ENCODE assay signal across 9 cellular contexts in genomic region chr1:43932786-43933385, GRCh38. TPM values are rescaled to one million over a fixed set of nuclear protein-coding genes. Genes with fewer than 3 reads are reported as not detected.
DNase-seq lines count a peak whose midpoint lies in the region; ATAC-seq and TF ChIP-seq lines count a peak whose summit lies in the region.
"Had no signal": no experiment of that assay in that cellular context is flagged by ENCODE, and none has a peak within 500 bp of the region (broad histone marks: within the 10 kb centered on the region; RNA-seq: fewer than 3 reads in every experiment).

No MANE protein-coding gene starts in this region.

- H3K23ac ChIP-seq in neuronal stem cell (ENCODE audit: low read depth, low read length, poor library complexity): peak overlapping the region; percentile 58

- POLR2A ChIA-PET in CD4-positive, alpha-beta T cell (lab: Charles Lee): no interaction called here

- intact Hi-C loops in Calu3 (cut with micrococcal nuclease; ENCODE audit: unreplicated experiment): loop anchor here (5.0 kb wide), 1 partner anchor 81 kb away; no protein-coding TSS in a partner anchor
- intact Hi-C loops in dorsolateral prefrontal cortex (cut with DNase I): loop anchor here (5.0 to 10.0 kb wide), 4 partner anchors 114 to 708 kb away; partner anchors contain the start of gene KDM4A (in 2 of the 2)
- intact Hi-C loops in CD4-positive, alpha-beta T cell (cut with DNase I, micrococcal nuclease): loop anchor here in 1 of 2 experiments (5.0 to 10.0 kb wide), 2 partner anchors 114 to 708 kb away; no protein-coding TSS in a partner anchor

- no peaks in the 10 kb centered on the region for H3K27me3 Mint-ChIP-seq in Calu3 (ENCODE audit: unreplicated experiment)
- H3K27me3 Mint-ChIP-seq in CD4-positive, alpha-beta T cell: peaks cover 36% of the 10 kb centered on the region

- H2BK15ac ChIP-seq in neuronal stem cell (ENCODE audit: low read length): peak overlapping the region; percentile 80

- H3K14ac ChIP-seq in neuronal stem cell (ENCODE audit: low read length): peak overlapping the region; percentile 40

- H3K4me3 Mint-ChIP-seq in Calu3 (ENCODE audit: low read depth, unreplicated experiment): peak overlapping the region; percentile 66
- no peak overlapping the region for H3K4me3 Mint-ChIP-seq in CD4-positive, alpha-beta T cell

- H4K91ac ChIP-seq in neuronal stem cell (ENCODE audit: low read depth, low read length, poor library complexity): no peak overlapping the region

- H3K9ac ChIP-seq in neuronal stem cell (ENCODE audit: low read depth, low read length, poor library complexity): peak overlapping the region; percentile 79

- no peak overlapping the region for H3K27ac Mint-ChIP-seq in Calu3 (ENCODE audit: unreplicated experiment)
- no peak overlapping the region for H3K27ac Mint-ChIP-seq in CD4-positive, alpha-beta T cell

- no peak overlapping the region for H3K4ac ChIP-seq in neuronal stem cell (ENCODE audit: low read length)

- H3K27me3 ChIP-seq in dorsolateral prefrontal cortex: peaks cover 0 to 9% (median 0%) of the 10 kb centered on the region in 45 donors
- peaks cover 4 to 22% (median 14%) of the 10 kb centered on the region in 3 experiments for H3K27me3 ChIP-seq in neuronal stem cell (ENCODE audit: control insufficient read depth in 3 of 3, insufficient read depth in 3 of 3, low read depth in 1 of 3, low read length in 3 of 3)
- peaks cover 41% of the 10 kb centered on the region for H3K27me3 ChIP-seq in CD4-positive, alpha-beta T cell (ENCODE audit: control insufficient read depth, insufficient read depth, low read length)

- peaks cover 2% of the 10 kb centered on the region for H3K9me3 Mint-ChIP-seq in Calu3 (ENCODE audit: low read depth, unreplicated experiment)
- no peaks in the 10 kb centered on the region for H3K9me3 Mint-ChIP-seq in CD4-positive, alpha-beta T cell

- H2AFZ ChIP-seq in neuronal stem cell (ENCODE audit: low read length): no peak overlapping the region

- peak overlapping the region; percentile 59 for H2BK5ac ChIP-seq in neuronal stem cell (ENCODE audit: low read length)

- no peak for ATAC-seq in CD4-positive, alpha-beta T cell (ENCODE audit: poor library complexity)

- peak overlapping the region; percentile 86 for H2AK5ac ChIP-seq in neuronal stem cell (ENCODE audit: low read depth, low read length)

- peak overlapping the region; percentile 80 for H3K4me2 ChIP-seq in neuronal stem cell (ENCODE audit: insufficient read depth, low read length, poor library complexity, severe bottlenecking)

- peaks cover 8 to 23% of the 10 kb centered on the region in 2 donors for H3K4me1 ChIP-seq in neuronal stem cell (ENCODE audit: control insufficient read depth in 2 of 2, insufficient read depth in 1 of 2, low read depth in 1 of 2, low read length in 2 of 2)

- peaks cover 1% of the 10 kb centered on the region for H3K79me1 ChIP-seq in neuronal stem cell (ENCODE audit: low read depth, low read length)

- H3K36me3 ChIP-seq in neuronal stem cell (replicated peaks in 1 of 2; ENCODE audit: control insufficient read depth in 2 of 2, insufficient read depth in 2 of 2, low read length in 2 of 2): peaks cover 0 to 8% of the 10 kb centered on the region in 2 donors

- H3K27ac ChIP-seq in dorsolateral prefrontal cortex (peak overlapping the region in 1 of 59 donors; percentile 23), neuronal stem cell (replicated peaks; ENCODE audit: low read length) (no peak overlapping the region)
- H3K27ac ChIP-seq in CD4-positive, alpha-beta T cell (ENCODE audit: low read depth, low read length): no peak overlapping the region

- peak overlapping the region; percentile 56 for H2BK120ac ChIP-seq in neuronal stem cell (ENCODE audit: low read depth, low read length)

- DNase-seq in Calu3 (no peak), NCI-H146 treated with DMSO at 0.1 percent for 48 hours (lab: John Stamatoyannopoulos, UW; ENCODE audit: unreplicated experiment) (peak; percentile 33), dorsolateral prefrontal cortex (no peak), neuronal stem cell (ENCODE audit: low spot score) (no peak), hypothalamus (lab: John Stamatoyannopoulos, UW) (no peak), COLO668 (lab: John Stamatoyannopoulos, UW; ENCODE audit: unreplicated experiment) (no peak), Kasumi-1 (lab: John Stamatoyannopoulos, UW) (no peak)
- no peak for DNase-seq in CD4-positive, alpha-beta T cell

- H3K9me3 ChIP-seq in neuronal stem cell (replicated peaks in 1 of 2; ENCODE audit: control insufficient read depth in 2 of 2, insufficient read depth in 1 of 2, low read depth in 1 of 2, low read length in 2 of 2): no peaks in the 10 kb centered on the region
- H3K9me3 ChIP-seq in CD4-positive, alpha-beta T cell (ENCODE audit: control insufficient read depth, low read length): no peaks in the 10 kb centered on the region

- peaks cover 6% of the 10 kb centered on the region for H3K4me1 Mint-ChIP-seq in Calu3 (ENCODE audit: low read depth, unreplicated experiment)
- peaks cover 15% of the 10 kb centered on the region for H3K4me1 Mint-ChIP-seq in CD4-positive, alpha-beta T cell (ENCODE audit: low read depth)

- BruUV-seq in Calu3 (replicated peaks; lab: Mats Ljungman, UMichigan): TSS peak; percentile 23

- H3K36me3 Mint-ChIP-seq in Calu3 (ENCODE audit: insufficient read depth, unreplicated experiment): peaks cover 19% of the 10 kb centered on the region
- no peaks in the 10 kb centered on the region for H3K36me3 Mint-ChIP-seq in CD4-positive, alpha-beta T cell (ENCODE audit: low read depth)

- peak overlapping the region; percentile 25 for H4K8ac ChIP-seq in neuronal stem cell (ENCODE audit: low read depth, low read length)

- H3K4me3 ChIP-seq in dorsolateral prefrontal cortex (peak overlapping the region in 36 of 59 donors; percentile 2 to 54 (median 30)), neuronal stem cell (ENCODE audit: low read length in 2 of 2) (peak overlapping the region in 1 of 2 donors; percentile 81)

- peak overlapping the region; percentile 92 for H3K18ac ChIP-seq in neuronal stem cell (ENCODE audit: low read length)

- CTCF ChIA-PET in Calu3 (lab: Charles Lee): interaction anchor here (1.5 to 5.0 kb wide), 2 partner anchors 150 to 168 kb away, joined by 5 to 193 read pairs; no protein-coding TSS in a partner anchor
- CTCF ChIA-PET in CD4-positive, alpha-beta T cell (lab: Charles Lee): interaction anchor here (3.3 kb wide), 1 partner anchor 169 kb away, joined by 20 read pairs; no protein-coding TSS in a partner anchor

- no CpG with 5 or more reads among the region's 8 CpGs for WGBS in neuronal stem cell (ENCODE audit: extremely low coverage in 2 of 2, insufficient read length in 2 of 2, insufficient replicate concordance in 1 of 2), 2 donors

- TF ChIP-seq CTCF in Calu3 (IDR thresholded peaks at IDR 0.05; ENCODE audit: unreplicated experiment) (no peak), dorsolateral prefrontal cortex (IDR thresholded peaks at IDR 0.05 in 54 of 56, conservative IDR thresholded peaks at IDR 0.05 in 2 of 56; ENCODE audit: low read depth in 1 of 56, partially characterized antibody in 56 of 56) (no peak)
- TF ChIP-seq CTCF in CD4-positive, alpha-beta T cell (IDR thresholded peaks at IDR 0.05): no peak

- peak overlapping the region; percentile 82 for H2BK12ac ChIP-seq in neuronal stem cell (ENCODE audit: low read length)

RNA-seq across cellular contexts. Expression of gene ARTN, which starts 0.7 kb away (rescaled TPM):
- 0.39 and 1.4 TPM in 2 replicates for total RNA-seq in Calu3 (2022)
- total RNA-seq in dorsolateral prefrontal cortex: 1 to 10 TPM in 86 of 120 experiments, under 1 TPM in 30, not detected in 4; 0.28 to 6.5 (median 1.4) TPM
- polyA plus RNA-seq in neuronal stem cell (2013, experiment 1 of 2): 2.7 TPM
- 2.4 TPM for polyA plus RNA-seq in neuronal stem cell (2013, experiment 2 of 2)
- total RNA-seq in CD4-positive, alpha-beta T cell: 1 to 10 TPM in 1 of 2 experiments, under 1 TPM in 1; 0.55 to 1.3 TPM
- total RNA-seq: lung microvascular endothelial cell had no signal

RNA-seq across cellular contexts. Expression of gene IPO13, which starts 13.9 kb away (rescaled TPM):
- total RNA-seq in Calu3 (2022): 24.2 and 28.5 TPM in 2 replicates
- 100 to 1,000 TPM in 51 of 120 experiments, 10 to 100 TPM in 69; 48.0 to 243 (median 94.5) TPM for total RNA-seq in dorsolateral prefrontal cortex
- 9.3 TPM for polyA plus RNA-seq in neuronal stem cell (2013, experiment 1 of 2)
- polyA plus RNA-seq in neuronal stem cell (2013, experiment 2 of 2): 9.1 TPM
- total RNA-seq in CD4-positive, alpha-beta T cell: 1 to 10 TPM; 6.3 to 7.4 TPM

RNA-seq across cellular contexts. Expression of gene DPH2, which starts 36.9 kb away (rescaled TPM):
- total RNA-seq in Calu3 (2022) (41.2 and 43.3 TPM in 2 replicates), dorsolateral prefrontal cortex (10 to 100 TPM; 12.0 to 31.1 (median 20.7) TPM)
- polyA plus RNA-seq in neuronal stem cell (2013, experiment 1 of 2): 11.1 TPM
- 11.6 TPM for polyA plus RNA-seq in neuronal stem cell (2013, experiment 2 of 2)
- total RNA-seq in CD4-positive, alpha-beta T cell: 10 to 100 TPM; 10.3 to 12.0 TPM

RNA-seq across cellular contexts. Expression of gene ATP6V0B, which starts 41.9 kb away (rescaled TPM):
- total RNA-seq in Calu3 (2022): 141 and 155 TPM in 2 replicates
- total RNA-seq in dorsolateral prefrontal cortex: 100 to 1,000 TPM; 112 to 276 (median 202) TPM
- polyA plus RNA-seq in neuronal stem cell (2013, experiment 1 of 2): 44.2 TPM
- 41.9 TPM for polyA plus RNA-seq in neuronal stem cell (2013, experiment 2 of 2)
- total RNA-seq in CD4-positive, alpha-beta T cell: 10 to 100 TPM; 42.9 to 47.0 TPM

RNA-seq across cellular contexts. Expression of gene B4GALT2, which starts 46.1 kb away (rescaled TPM):
- 47.1 and 50.9 TPM in 2 replicates for total RNA-seq in Calu3 (2022)
- 10 to 100 TPM; 33.5 to 97.8 (median 48.8) TPM for total RNA-seq in dorsolateral prefrontal cortex
- 64.3 TPM for polyA plus RNA-seq in neuronal stem cell (2013, experiment 1 of 2)
- 60.7 TPM for polyA plus RNA-seq in neuronal stem cell (2013, experiment 2 of 2)
- under 1 TPM; 0.22 to 0.34 TPM for total RNA-seq in CD4-positive, alpha-beta T cell
